11 cellular contexts compared by ENCODE assay signal in genomic region chr16:19882186-19882585, GRCh38. TPM values are rescaled to one million over a fixed set of nuclear protein-coding genes. Genes with fewer than 3 reads are reported as not detected.
A peak's percentile ranks its signal among the peaks of the same experiment; 100 is the strongest.
DNase-seq lines count a peak whose midpoint lies in the region; ATAC-seq, FAIRE-seq and TF ChIP-seq lines count a peak whose summit lies in the region.
"Had no signal": no experiment of that assay in that cellular context is flagged by ENCODE, and none has a peak within 500 bp of the region (broad histone marks: within the 10 kb centered on the region; RNA-seq: fewer than 3 reads in every experiment).

No MANE protein-coding gene starts in this region.

- peak overlapping the region; percentile 100 for H2BK20ac ChIP-seq in H1 (ENCODE audit: low read length)

- H2BK120ac ChIP-seq in H1 (replicated peaks; ENCODE audit: low read depth, low read length), result no peak overlapping the region

- peak overlapping the region; percentile 19 for H4K5ac ChIP-seq in H1 (ENCODE audit: insufficient read length, low read depth, low read length)

- no peak for ATAC-seq in activated CD4-positive, CD25-positive, alpha-beta regulatory T cell treated with anti-CD3 and anti-CD28 coated beads, Interleukin-2, amount 50 U/mL, for 24 hours

- H3K79me2 ChIP-seq in H1 (ENCODE audit: control insufficient read depth in 1 of 2, insufficient read depth in 2 of 2, low read length in 2 of 2), result peaks cover 11 to 66% of the 10 kb centered on the region in 2 experiments

- H2BK5ac ChIP-seq in H1 (ENCODE audit: low read depth, low read length), result peak overlapping the region; percentile 90; the same call in 1 of the 2 replicates

- TF ChIP-seq EP300 in H1 (IDR thresholded peaks at IDR 0.05; ENCODE audit: borderline replicate concordance in 1 of 2, low read depth in 2 of 2, low read length in 2 of 2), result no peak
- TF ChIP-seq EP300 in suprapubic skin (IDR thresholded peaks at IDR 0.05), result no peak

- H3K23me2 ChIP-seq in H1 (ENCODE audit: low read depth, low read length), result peaks cover 15% of the 10 kb centered on the region; the same call in 1 of the 2 replicates

- peak overlapping the region; percentile 97 for H2BK12ac ChIP-seq in H1 (ENCODE audit: low read depth, low read length)

- H3K27me3 ChIP-seq in H1 (replicated peaks in 1 of 4; ENCODE audit: control insufficient read depth in 3 of 4, extremely low read depth in 1 of 4, insufficient read depth in 3 of 4, low read length in 3 of 4) (peaks cover 0 to 11% (median 7%) of the 10 kb centered on the region in 4 experiments; a peak in 5 of 7 replicates), mucosa of stomach (ENCODE audit: control insufficient read depth, insufficient read depth, low read length) (peaks cover 13% of the 10 kb centered on the region), suprapubic skin (peaks cover 25% of the 10 kb centered on the region)

- no peak overlapping the region for H3K14ac ChIP-seq in H1 (ENCODE audit: insufficient read length)

- CTCF ChIA-PET in H1 (lab: Charles Lee; ENCODE audit: partially characterized antibody), result interaction anchor here (0.6 to 1.7 kb wide), 12 partner anchors 10 to 283 kb away, joined by 3 to 6 read pairs (median 4); partner anchors contain the start of genes IQCK and KNOP1

- H3K9me3 ChIP-seq in H1 (ENCODE audit: insufficient read depth in 2 of 2, low read depth in 1 of 2, low read length in 1 of 2) (no peaks in the 10 kb centered on the region), mucosa of stomach (ENCODE audit: control insufficient read depth, low read length) (no peaks in the 10 kb centered on the region), suprapubic skin (no peaks in the 10 kb centered on the region)

- H3K79me1 ChIP-seq in H1 (ENCODE audit: low read depth, low read length), result peaks cover 18% of the 10 kb centered on the region

- peak overlapping the region in 3 of 4 experiments; percentile 46 to 61 (median 51); a peak in 3 of 7 replicates for H3K9ac ChIP-seq in H1 (replicated peaks in 1 of 4; ENCODE audit: extremely low read depth in 1 of 4, low read depth in 3 of 4, low read length in 3 of 4)
- peak overlapping the region; percentile 89 for H3K9ac ChIP-seq in mucosa of stomach (ENCODE audit: low read length)

- H3K36me3 ChIP-seq in H1 (ENCODE audit: control insufficient read depth in 2 of 4, insufficient read depth in 4 of 4, low read length in 3 of 4) (peaks cover 0 to 22% (median 2%) of the 10 kb centered on the region in 4 experiments; a peak in 2 of 8 replicates), mucosa of stomach (ENCODE audit: control insufficient read depth, insufficient read depth, low read length) (peaks cover 3% of the 10 kb centered on the region), suprapubic skin (no peaks in the 10 kb centered on the region)

- 0% methylated on average over 9 of the region's 9 CpGs; no CpG with 5 or more reads in 1 of the 2 experiments for WGBS in H1 (ENCODE audit: extremely low coverage in 1 of 2, insufficient coverage in 1 of 2, insufficient read length in 1 of 2, insufficient replicate concordance in 2 of 2, low coverage in 1 of 2, low lambda C conversion rate in 2 of 2, missing lambda C conversion rate in 1 of 2), 2 experiments
- WGBS in suprapubic skin, result 64% methylated on average over 9 of the region's 9 CpGs

- no peak overlapping the region for H2AFZ ChIP-seq in H1 (ENCODE audit: low read length)

- POLR2A ChIA-PET in H1 (lab: Charles Lee; ENCODE audit: partially characterized antibody), result interaction anchor here (0.7 to 3.5 kb wide), 21 partner anchors 11 to 326 kb away, joined by 3 to 28 read pairs (median 4); partner anchors contain the start of genes IQCK, KNOP1 and VPS35L

- no peak overlapping the region; the same call in 1 of the 2 replicates for H2BK15ac ChIP-seq in H1 (ENCODE audit: low read length)

- no peak for TF ChIP-seq CTCF in H1 (IDR thresholded peaks at IDR 0.05; ENCODE audit: control extremely low read depth in 1 of 3, insufficient read depth in 1 of 3, low read depth in 1 of 3, low read length in 3 of 3)
- no peak for TF ChIP-seq CTCF in suprapubic skin (IDR thresholded peaks at IDR 0.05)

- TF ChIP-seq RAD21 in H1 (IDR thresholded peaks at IDR 0.05 in 1 of 2, conservative IDR thresholded peaks at IDR 0.05 in 1 of 2; ENCODE audit: low read depth in 2 of 2, low read length in 2 of 2), result no peak

- H3K4me1 ChIP-seq in H1 (replicated peaks in 1 of 4; ENCODE audit: control insufficient read depth in 3 of 4, insufficient read depth in 4 of 4, low read length in 3 of 4) (peaks cover 5 to 37% (median 25%) of the 10 kb centered on the region in 4 experiments), mucosa of stomach (ENCODE audit: control insufficient read depth, insufficient read depth, low read length) (peaks cover 28% of the 10 kb centered on the region), suprapubic skin (peaks cover 50% of the 10 kb centered on the region)

- peak overlapping the region; percentile 59 to 83 (median 74); a peak in 7 of 8 replicates for H3K4me3 ChIP-seq in H1 (ENCODE audit: extremely low read depth in 1 of 4, insufficient read depth in 2 of 4, low read depth in 3 of 4, low read length in 4 of 4)
- no peak overlapping the region for H3K4me3 ChIP-seq in mucosa of stomach (ENCODE audit: low read length)
- H3K4me3 ChIP-seq in suprapubic skin, result peak overlapping the region; percentile 58

- peak overlapping the region; percentile 89 for H3K18ac ChIP-seq in H1 (ENCODE audit: extremely low read depth, low read length)

- no peak overlapping the region for H3K23ac ChIP-seq in H1 (ENCODE audit: insufficient read length)

- H4K8ac ChIP-seq in H1 (ENCODE audit: extremely low read depth, insufficient read depth, low read length), result no peak overlapping the region

- FAIRE-seq in H1 (lab: Jason Lieb, UNC), result peak; percentile 76
- no peak for FAIRE-seq in GM19239 (lab: Jason Lieb, UNC)

- peak overlapping the region; percentile 89 to 97 for H3K4me2 ChIP-seq in H1 (ENCODE audit: insufficient read depth in 1 of 2, low read depth in 2 of 2, low read length in 2 of 2)

- peaks cover 4% of the 10 kb centered on the region in 2 experiments for H4K20me1 ChIP-seq in H1 (replicated peaks in 1 of 2; ENCODE audit: control insufficient read depth in 1 of 2, insufficient read depth in 2 of 2, low read length in 2 of 2)

- H3K4ac ChIP-seq in H1 (replicated peaks; ENCODE audit: insufficient read length, low read depth, low read length), result no peak overlapping the region

- DNase-seq in NCI-H526 treated with DMSO at 0.1 percent for 48 hours (lab: John Stamatoyannopoulos, UW) (peak; percentile 92), H1 (ENCODE audit: low read depth in 1 of 2, low spot score in 2 of 2) (peak; percentile 47 to 62), suprapubic skin (ENCODE audit: low spot score in 2 of 2) (no peak), AG20443 (ENCODE audit: low spot score) (no peak), GM19239 (ENCODE audit: insufficient read length, low spot score) (no peak)
- DNase-seq: activated CD4-positive, alpha-beta T cell treated with anti-CD3 and anti-CD28 coated beads, Interleukin-2, amount 10 ng/mL, durations not matched to agents 7 days and 5 days; activated gamma-delta T cell treated with Interleukin-2 at 50 U/mL for 16 hours; glutamatergic neuron; stimulated activated CD4-positive, alpha-beta T cell treated with anti-CD3 and anti-CD28 coated beads, Interleukin-15, amount 100 ng/mL, for 24 hours had no signal

- TF ChIP-seq POLR2A in H1 (IDR thresholded peaks at IDR 0.05; ENCODE audit: control extremely low read depth in 1 of 2, low read depth in 2 of 2, low read length in 2 of 2) (no peak), suprapubic skin (IDR thresholded peaks at IDR 0.05) (no peak)

- H4K91ac ChIP-seq in H1 (replicated peaks; ENCODE audit: insufficient read length, low read length), result peak overlapping the region; percentile 5

- no peak overlapping the region for H3K56ac ChIP-seq in H1 (replicated peaks; ENCODE audit: insufficient read length, low read depth, low read length)

- no peak overlapping the region for H2AK5ac ChIP-seq in H1 (ENCODE audit: low read depth, low read length)

- H3K27ac ChIP-seq in H1 (ENCODE audit: low read depth, low read length), result peak overlapping the region; percentile 63
- H3K27ac ChIP-seq in suprapubic skin, result no peak overlapping the region

TF ChIP-seq in H1, 55 proteins besides CTCF, POLR2A, EP300 and RAD21 (continues in another document):
- TF ChIP-seq CBX8 (IDR thresholded peaks at IDR 0.05; ENCODE audit: borderline replicate concordance, low read depth, low read length) (no peak), POU5F1 (IDR thresholded peaks at IDR 0.05; ENCODE audit: low read depth, low read length) (peak; percentile 99), TEAD4 (IDR thresholded peaks at IDR 0.05; ENCODE audit: low read depth, low read length) (no peak), BACH1 (IDR thresholded peaks at IDR 0.05; ENCODE audit: low read length) (peak; percentile 68), RXRA (IDR thresholded peaks at IDR 0.05; ENCODE audit: insufficient read depth, low read depth, low read length) (no peak), NANOG (IDR thresholded peaks at IDR 0.05; ENCODE audit: insufficient read depth, low read depth, low read length, poor library complexity, severe bottlenecking) (peak; percentile 42), GTF2F1 (IDR thresholded peaks at IDR 0.05; ENCODE audit: borderline replicate concordance, low read depth, low read length) (no peak), RFX5 (IDR thresholded peaks at IDR 0.05; ENCODE audit: borderline replicate concordance, low read depth, low read length) (no peak), CBX5 (IDR thresholded peaks at IDR 0.05; ENCODE audit: low read depth, low read length) (no peak), HDAC2 (IDR thresholded peaks at IDR 0.05; ENCODE audit: borderline replicate concordance in 1 of 2, low read depth in 2 of 2, low read length in 2 of 2) (0 out of 4 replicates have a peak, but pooled peaks of 1 of the 2 experiments have one; percentile 22), ZNF274 (IDR thresholded peaks at IDR 0.05; ENCODE audit: borderline replicate concordance, extremely low read depth, low read length) (no peak), CHD2 (IDR thresholded peaks at IDR 0.05; ENCODE audit: low read length) (no peak), SP1 (IDR thresholded peaks at IDR 0.05; ENCODE audit: low read depth, low read length) (0 out of 2 replicates have a peak, but pooled peaks have one; percentile 7), KDM1A (IDR thresholded peaks at IDR 0.05; ENCODE audit: borderline replicate concordance, low read length) (no peak)

RNA-seq across cellular contexts. Expression of gene GPRC5B, which starts 2.5 kb away (rescaled TPM):
- 106 and 109 TPM in 2 replicates for total RNA-seq in H1 (2021; fragmentation: NEBNext Ultra II Directional; extraction: Animal tissue kit (Norgen Biotek cat#: 25700))
- 160 and 196 TPM in 2 replicates for polyA plus RNA-seq in H1 (2011; rRNA removed)
- polyA plus RNA-seq in H1 (2011; cell fraction: cytosol; rRNA removed), result 130 TPM
- polyA plus RNA-seq in H1 (2011; cell fraction: nucleus; rRNA removed), result 137 TPM
- 86.5 to 102 TPM (median 91.9 TPM) in 4 replicates for polyA plus RNA-seq in H1 (2012, experiment 1 of 2)
- polyA plus RNA-seq in H1 (2012, experiment 2 of 2), result 82.1 TPM
- polyA plus RNA-seq in H1 (2013, experiment 1 of 2), result 171 TPM
- 188 TPM for polyA plus RNA-seq in H1 (2013, experiment 2 of 2)
- 99.0 and 101 TPM in 2 replicates for polyA minus RNA-seq in H1 (2011; rRNA and poly(A)+ RNA removed)
- 96.7 TPM for polyA minus RNA-seq in H1 (2011; cell fraction: cytosol; rRNA and poly(A)+ RNA removed)
- polyA minus RNA-seq in H1 (2011; cell fraction: nucleus; rRNA and poly(A)+ RNA removed), result 80.6 TPM
- 10 to 100 TPM in 1 of 4 donors, 1 to 10 TPM in 3; 4.1 to 10.6 (median 6.9) TPM for total RNA-seq in suprapubic skin

Comparison
In these comparisons a context has a peak if more than half of its experiments do, and no peak if none do; other contexts are left out.
1. DNase-seq: peak in NCI-H526 treated with DMSO at 0.1 percent for 48 hours (single experiment) and H1 (2 of 2); none in suprapubic skin (0 of 2), AG20443 (single experiment) and GM19239 (single experiment).